17 cellular contexts compared by ENCODE assay signal in genomic region chr15:42619641-42620371, GRCh38. TPM values are rescaled to one million over a fixed set of nuclear protein-coding genes. Genes with fewer than 3 reads are reported as not detected.
A peak's percentile ranks its signal among the peaks of the same experiment; 100 is the strongest.
DNase-seq lines count a peak whose midpoint lies in the region; ATAC-seq and TF ChIP-seq lines count a peak whose summit lies in the region.
"Had no signal": no experiment of that assay in that cellular context is flagged by ENCODE, and none has a peak within 500 bp of the region (broad histone marks: within the 10 kb centered on the region; RNA-seq: fewer than 3 reads in every experiment).

No MANE protein-coding gene starts in this region.

- no peaks in the 10 kb centered on the region for H3K36me3 ChIP-seq in H7 (replicated peaks; ENCODE audit: control insufficient read depth, insufficient read depth, low read length)

- H3K4me3 Mint-ChIP-seq in WTC11: peak overlapping the region; percentile 22
- H3K4me3 Mint-ChIP-seq: naive thymus-derived CD4-positive, alpha-beta T cell had no signal

- CTCF ChIA-PET in WTC11 (lab: Charles Lee): interaction anchor here (0.5 to 1.9 kb wide), 12 partner anchors 12 to 666 kb away, joined by 3 to 16 read pairs (median 4); no protein-coding TSS in a partner anchor

- no peaks in the 10 kb centered on the region for H3K36me3 Mint-ChIP-seq in WTC11

- TF ChIP-seq CTCF in WTC11 (IDR thresholded peaks at IDR 0.05): no peak

- H3K27me3 Mint-ChIP-seq in WTC11 (ENCODE audit: low read depth): no peaks in the 10 kb centered on the region
- H3K27me3 Mint-ChIP-seq: naive thymus-derived CD4-positive, alpha-beta T cell; progenitor cell of endocrine pancreas had no signal

- DNase-seq in Daoy (ENCODE audit: low read depth): peak; percentile 17
- DNase-seq in H7: peak; percentile 56
- peak; percentile 77 for DNase-seq in WTC11 (ENCODE audit: low spot score)
- peak; percentile 65 for DNase-seq in iPS-NIHi7 (ENCODE audit: extremely low spot score)
- no peak for DNase-seq in NCI-H1694 treated with DMSO at 0.1 percent for 48 hours (lab: John Stamatoyannopoulos, UW)
- DNase-seq: activated effector memory CD4-positive, alpha-beta T cell treated with Interleukin-2 at 50 U/mL for 16 hours; AML-193; amygdala; cerebellar nuclear complex; Karpas-422; naive thymus-derived CD4-positive, alpha-beta T cell; NCI-H1436 treated with DMSO at 0.1 percent for 48 hours; small intestine had no signal

- no peaks in the 10 kb centered on the region for H3K27me3 ChIP-seq in H7 (ENCODE audit: control insufficient read depth, insufficient read depth, low read length)

- POLR2A ChIA-PET in WTC11 (lab: Charles Lee): no interaction called here

- ATAC-seq in WTC11: peak; percentile 91
- no peak for ATAC-seq in GM18868 (IDR thresholded peaks at IDR 0.05; ENCODE audit: unreplicated experiment)
- ATAC-seq in GM18520 (IDR thresholded peaks at IDR 0.05; ENCODE audit: unreplicated experiment): no peak
- ATAC-seq: naive thymus-derived CD4-positive, alpha-beta T cell had no signal

- H3K4me1 Mint-ChIP-seq in WTC11: peaks cover 26% of the 10 kb centered on the region

- no peaks in the 10 kb centered on the region for H3K9me3 Mint-ChIP-seq in WTC11
- H3K9me3 Mint-ChIP-seq: naive thymus-derived CD4-positive, alpha-beta T cell had no signal

- no peak overlapping the region for H3K4me3 ChIP-seq in H7 (ENCODE audit: insufficient read depth, low read depth, low read length)
- H3K4me3 ChIP-seq: lung had no signal

- H3K27ac Mint-ChIP-seq in WTC11: peak overlapping the region; percentile 91
- H3K27ac Mint-ChIP-seq: naive thymus-derived CD4-positive, alpha-beta T cell; progenitor cell of endocrine pancreas had no signal

TF ChIP-seq in WTC11, 78 proteins besides CTCF, POLR2A, EP300 and RAD21:
- TF ChIP-seq ATF1 (CRISPR knock-in tag; IDR thresholded peaks at IDR 0.05) (no peak), FOXK1 (CRISPR knock-in tag; IDR thresholded peaks at IDR 0.05) (peak; percentile 45; the same call in 1 of the 2 replicates), MAX (CRISPR knock-in tag; IDR thresholded peaks at IDR 0.05) (0 out of 2 replicates have a peak, but pooled peaks have one; percentile 28)

RNA-seq across cellular contexts. Expression of gene STARD9, which starts 44.4 kb away (rescaled TPM):
- total RNA-seq in Daoy (2014; rRNA removed; shearing (Covaris generic)): 0.80 and 1.2 TPM in 2 replicates
- total RNA-seq in H7 (2014; rRNA removed; shearing (Covaris generic)): 1.4 and 2.8 TPM in 2 replicates
- total RNA-seq in WTC11 (2021): 5.7 to 6.6 TPM (median 6.2 TPM) in 3 replicates
